8 cellular contexts compared by ENCODE assay signal in genomic region chr7:2870471-2870941, GRCh38.
DNase-seq lines count a peak whose midpoint lies in the region; ATAC-seq and TF ChIP-seq lines count a peak whose summit lies in the region.

No MANE protein-coding gene starts in this region.

- H3K4me3 ChIP-seq in foreskin fibroblast (ENCODE audit: low read depth in 1 of 2, low read length in 2 of 2): no peak overlapping the region

- DNase-seq in activated CD8-positive, alpha-beta memory T cell treated with anti-CD3 and anti-CD28 coated beads, Interleukin-2, amount 50 U/mL, for 48 hours: peak; percentile 70
- no peak for DNase-seq in activated CD8-positive, alpha-beta memory T cell treated with anti-CD3 and anti-CD28 coated beads for 24 hours
- DNase-seq in NCI-H2029 treated with DMSO at 0.1 percent for 48 hours (lab: John Stamatoyannopoulos, UW) (peak; percentile 29), activated T-cell treated with anti-CD3 and anti-CD28 coated beads for 24 hours (ENCODE audit: low read depth) (peak; percentile 33), foreskin fibroblast (peak; percentile 34 to 59), retina (peak; percentile 19), NCI-H2107 treated with DMSO at 0.1 percent for 48 hours (lab: John Stamatoyannopoulos, UW; ENCODE audit: unreplicated experiment) (no peak)

- no peak for TF ChIP-seq CTCF in foreskin fibroblast (IDR thresholded peaks at IDR 0.05; ENCODE audit: low read depth, low read length)

- no peak for ATAC-seq in HG03457 (IDR thresholded peaks at IDR 0.05; ENCODE audit: unreplicated experiment)

Comparison
In these comparisons a context has a peak if more than half of its experiments do, and no peak if none do; other contexts are left out.
1. DNase-seq: peak in activated CD8-positive, alpha-beta memory T cell treated with anti-CD3 and anti-CD28 coated beads, Interleukin-2, amount 50 U/mL, for 48 hours (single experiment), NCI-H2029 treated with DMSO at 0.1 percent for 48 hours (single experiment), activated T-cell treated with anti-CD3 and anti-CD28 coated beads for 24 hours (single experiment), foreskin fibroblast (2 of 2) and retina (single experiment); none in activated CD8-positive, alpha-beta memory T cell treated with anti-CD3 and anti-CD28 coated beads for 24 hours (single experiment) and NCI-H2107 treated with DMSO at 0.1 percent for 48 hours (single experiment).